Comparison of ENCODE assay signal across 2 cellular contexts in the genomic region with DNA sequence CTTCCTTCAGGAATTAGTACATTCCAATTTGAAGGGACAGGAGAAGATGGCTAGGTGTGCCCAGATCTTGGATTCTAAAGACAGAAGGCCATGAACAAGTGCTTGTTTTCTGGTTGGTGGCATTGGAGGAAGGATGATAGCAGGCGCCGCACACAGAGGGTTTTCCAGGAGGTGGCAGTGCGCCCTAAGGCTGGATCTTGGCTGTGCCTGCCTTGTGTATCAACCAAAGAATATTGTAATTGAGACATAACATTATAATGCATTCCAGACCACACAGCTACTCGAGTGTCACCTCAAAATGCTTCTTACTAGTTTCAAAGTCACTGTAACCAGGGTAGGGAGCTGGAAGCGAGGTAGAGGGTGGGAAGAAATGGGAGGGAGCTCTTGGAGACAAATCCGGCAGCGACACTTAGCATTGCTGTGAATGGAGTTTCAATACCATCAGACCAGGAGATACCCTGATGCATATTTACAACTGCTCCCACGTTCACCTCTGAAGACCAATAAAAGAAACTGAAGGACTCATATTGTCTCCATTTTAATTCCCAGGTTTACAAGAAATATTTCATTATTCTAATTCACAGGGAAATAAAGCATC.
TF ChIP-seq lines count a peak whose summit lies in the region.

No MANE protein-coding gene starts in this region.

TF ChIP-seq in HEK293T, 16 proteins besides CTCF, POLR2A, EP300 and RAD21 (continued from another document):
- TF ChIP-seq ZNF384 (IDR thresholded peaks at IDR 0.05) (no peak), BHLHE40 (IDR thresholded peaks at IDR 0.05; ENCODE audit: borderline replicate concordance) (no peak), FOXA1 (IDR thresholded peaks at IDR 0.05) (no peak), ELF4 (IDR thresholded peaks at IDR 0.05) (no peak), TARDBP (IDR thresholded peaks at IDR 0.05) (no peak), FOXK2 (IDR thresholded peaks at IDR 0.05) (no peak), L3MBTL2 (conservative IDR thresholded peaks at IDR 0.05) (no peak)

TF ChIP-seq in endothelial cell of umbilical vein, 7 proteins besides CTCF, POLR2A, EP300 and RAD21 (continued from another document):
- no peak for TF ChIP-seq FOS (IDR thresholded peaks at IDR 0.05; ENCODE audit: borderline replicate concordance, insufficient read depth, low read length)
- no peak for TF ChIP-seq POLR2AphosphoS5 (IDR thresholded peaks at IDR 0.05; ENCODE audit: insufficient read depth, low read depth, low read length)
- TF ChIP-seq, protein P1, sequence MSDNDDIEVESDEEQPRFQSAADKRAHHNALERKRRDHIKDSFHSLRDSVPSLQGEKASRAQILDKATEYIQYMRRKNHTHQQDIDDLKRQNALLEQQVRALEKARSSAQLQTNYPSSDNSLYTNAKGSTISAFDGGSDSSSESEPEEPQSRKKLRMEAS (IDR thresholded peaks at IDR 0.05; ENCODE audit: insufficient read depth, insufficient read length), result no peak
- no peak for TF ChIP-seq EZH2 (IDR thresholded peaks at IDR 0.05; ENCODE audit: borderline replicate concordance, low read depth, low read length, severe bottlenecking)
- no peak for TF ChIP-seq GATA2 (IDR thresholded peaks at IDR 0.05; ENCODE audit: insufficient read depth, insufficient read length, low read depth, low read length)
- TF ChIP-seq JUN (IDR thresholded peaks at IDR 0.05; ENCODE audit: borderline replicate concordance, insufficient read depth, insufficient read length, low read depth), result no peak
